Comparison of ENCODE assay signal across 8 cellular contexts in the genomic region with DNA sequence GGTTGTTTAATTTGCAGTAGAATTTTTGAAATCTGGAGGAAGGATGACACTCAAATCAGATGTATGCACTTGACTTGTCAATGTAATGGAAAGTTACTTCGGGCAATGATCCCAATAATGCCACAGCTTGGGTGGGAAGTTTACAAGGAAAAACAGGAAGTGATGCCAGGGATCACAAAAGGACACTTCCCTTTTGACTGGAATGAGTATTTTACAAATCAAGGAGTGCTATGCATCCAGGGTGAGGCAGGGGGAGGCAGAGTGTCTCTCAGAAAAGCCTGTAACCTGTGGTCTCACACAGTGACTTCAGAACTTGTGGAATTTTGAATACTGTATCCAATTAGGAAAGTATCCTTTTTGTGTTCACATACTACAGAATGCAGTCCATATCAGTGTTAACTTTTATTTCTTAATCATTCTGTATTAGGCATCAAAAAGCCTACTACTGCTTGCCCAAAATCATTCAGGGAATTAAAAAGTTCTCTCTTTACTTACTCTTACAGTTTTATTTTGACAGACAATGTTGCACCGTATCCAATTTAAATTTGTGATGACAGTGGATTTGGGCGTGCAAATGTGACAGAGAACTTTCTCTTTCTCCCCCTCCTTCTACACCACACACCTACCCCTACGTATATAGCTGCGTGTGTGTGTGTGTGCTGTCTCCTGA.
DNase-seq lines count a peak whose midpoint lies in the region; ATAC-seq and TF ChIP-seq lines count a peak whose summit lies in the region.

No MANE protein-coding gene starts in this region.

- peak overlapping the region; percentile 39; the same call in 1 of the 2 replicates for H3K4me3 ChIP-seq in SK-N-MC
- no peak overlapping the region for H3K4me3 ChIP-seq in heart left ventricle
- H3K4me3 ChIP-seq in smooth muscle cell = no peak overlapping the region

- peaks cover 0 to 10% (median 1%) of the 10 kb centered on the region in 12 donors for H3K4me1 ChIP-seq in heart left ventricle
- H3K4me1 ChIP-seq in smooth muscle cell (ENCODE audit: low read depth) = no peaks in the 10 kb centered on the region

- TF ChIP-seq POLR2A in heart left ventricle (IDR thresholded peaks at IDR 0.05) = no peak

- WGBS in heart left ventricle, 4 donors = 64 to 79% (median 77%) methylated on average over 5 of the region's 5 CpGs
- 71% methylated on average over 5 of the region's 5 CpGs for WGBS in smooth muscle cell (ENCODE audit: low lambda C conversion rate)

- H3K9me3 ChIP-seq in SK-N-MC (ENCODE audit: low read depth, low read length) (no peaks in the 10 kb centered on the region), heart left ventricle (no peaks in the 10 kb centered on the region), smooth muscle cell (replicated peaks; ENCODE audit: low read depth) (no peaks in the 10 kb centered on the region)

- H3K27me3 ChIP-seq in heart left ventricle (no peaks in the 10 kb centered on the region), smooth muscle cell (ENCODE audit: low read depth) (no peaks in the 10 kb centered on the region)

- H3K36me3 ChIP-seq in SK-N-MC (ENCODE audit: insufficient read depth, low read length) (no peaks in the 10 kb centered on the region), heart left ventricle (no peaks in the 10 kb centered on the region), smooth muscle cell (ENCODE audit: low read depth) (no peaks in the 10 kb centered on the region)

- TF ChIP-seq CTCF in heart left ventricle (IDR thresholded peaks at IDR 0.05) (peak; percentile 44 to 79 (median 62)), smooth muscle cell (IDR thresholded peaks at IDR 0.05; ENCODE audit: borderline replicate concordance, insufficient read depth, poor library complexity, severe bottlenecking) (peak; percentile 60)

- peak overlapping the region; percentile 56 for H3K4me2 ChIP-seq in smooth muscle cell

- peak overlapping the region; percentile 74 for H2AFZ ChIP-seq in smooth muscle cell (ENCODE audit: low read depth)

- H3K9ac ChIP-seq in SK-N-MC (ENCODE audit: insufficient read length) (no peak overlapping the region), smooth muscle cell (ENCODE audit: low read depth) (no peak overlapping the region)

- intact Hi-C loops in heart left ventricle (cut with DNase I) = loop anchor here in 5 of 10 donors (1.0 to 10.0 kb wide), 5 partner anchors 64 to 446 kb away; partner anchors contain the start of gene MECOM (in 4 of the 5)

- DNase-seq in AG08396 (ENCODE audit: low spot score) (peak; percentile 36), HK-2 (ENCODE audit: unreplicated experiment) (peak; percentile 11), SK-N-MC (ENCODE audit: low read depth, low spot score) (no peak), heart left ventricle (peak in 4 of 5 donors; percentile 30 to 60 (median 42)), smooth muscle cell (lab: John Stamatoyannopoulos, UW; ENCODE audit: unreplicated experiment) (no peak)
- no peak for DNase-seq in central memory CD4-positive, alpha-beta T cell

- peak overlapping the region; percentile 38; the same call in 1 of the 2 replicates for H3K27ac ChIP-seq in SK-N-MC
- H3K27ac ChIP-seq in heart left ventricle = peak overlapping the region in 2 of 12 donors; percentile 4 to 21
- H3K27ac ChIP-seq in smooth muscle cell (ENCODE audit: low read depth) = no peak overlapping the region

- H3K79me2 ChIP-seq in smooth muscle cell (ENCODE audit: low read depth) = no peaks in the 10 kb centered on the region

- ATAC-seq in heart left ventricle (peak; percentile 61 to 84 (median 80)), GM18907 (IDR thresholded peaks at IDR 0.05; ENCODE audit: unreplicated experiment) (no peak), HG02678 (IDR thresholded peaks at IDR 0.05; ENCODE audit: unreplicated experiment) (no peak)

- H3F3A ChIP-seq in smooth muscle cell (ENCODE audit: low read depth) = no peaks in the 10 kb centered on the region

- no peaks in the 10 kb centered on the region for H4K20me1 ChIP-seq in smooth muscle cell (ENCODE audit: low read depth)

Comparison
In these comparisons a context has a peak if more than half of its experiments do, and no peak if none do; other contexts are left out.
1. DNase-seq: peak in AG08396 (single experiment), HK-2 (single experiment) and heart left ventricle (4 of 5); none in SK-N-MC (single experiment), smooth muscle cell (single experiment) and central memory CD4-positive, alpha-beta T cell (single experiment).
2. ATAC-seq: peak in heart left ventricle (4 of 4); none in GM18907 (single experiment) and HG02678 (single experiment).